In genomic region chrX:108235990-108236389, GRCh38 we compare ENCODE assay signal across 29 cellular contexts.
"Had no signal": no experiment of that assay in that cellular context is flagged by ENCODE, and none has a peak within 500 bp of the region (broad histone marks: within the 10 kb centered on the region; RNA-seq: fewer than 3 reads in every experiment).

No MANE protein-coding gene starts in this region.

- H3K4me3 ChIP-seq: adrenal gland, breast epithelium, cardiac muscle cell, coronary artery, dorsolateral prefrontal cortex had no signal

- H3K9me3 ChIP-seq: adrenal gland, breast epithelium had no signal

- ATAC-seq: activated CD4-positive, alpha-beta T cell treated with anti-CD3 and anti-CD28 coated beads for 36 hours; activated naive CD8-positive, alpha-beta T cell treated with anti-CD3 and anti-CD28 coated beads, Interleukin-2, amount 50 U/mL, for 24 hours; activated T-helper 17 cell treated with anti-CD3 and anti-CD28 coated beads, Interleukin-2, amount 50 U/mL, for 72 hours; esophagus mucosa; T-helper 17 cell had no signal

- H3K27ac ChIP-seq: adrenal gland, breast epithelium, cardiac muscle cell, coronary artery, dorsolateral prefrontal cortex had no signal

- H3K4me1 ChIP-seq: adrenal gland, breast epithelium had no signal

- H3K27me3 ChIP-seq: cardiac muscle cell had no signal

- DNase-seq: activated CD4-positive, alpha-beta memory T cell treated with anti-CD3 and anti-CD28 coated beads, Interleukin-2, amount 10 ng/mL, durations not matched to agents 7 days and 5 days; activated CD4-positive, alpha-beta T cell treated with anti-CD3 and anti-CD28 coated beads for 36 hours; activated CD4-positive, alpha-beta T cell treated with anti-CD3 and anti-CD28 coated beads, Interleukin-2, amount 10 ng/mL, durations not matched to agents 24 days and 14 days; activated CD4-positive, alpha-beta T cell treated with anti-CD3 and anti-CD28 coated beads, Interleukin-2, amount 50 U/mL, for 4 hours; activated CD4-positive, CD25-positive, alpha-beta regulatory T cell; activated CD4-positive, CD25-positive, alpha-beta regulatory T cell treated with anti-CD3 and anti-CD28 coated beads, Interleukin-2, amount 50 U/mL, for 72 hours; activated CD8-positive, alpha-beta memory T cell treated with anti-CD3 and anti-CD28 coated beads, Interleukin-2, amount 50 U/mL, for 48 hours; activated effector memory CD4-positive, alpha-beta T cell treated with Interleukin-2 at 50 U/mL for 16 hours; activated naive CD4-positive, alpha-beta T cell treated with anti-CD3 and anti-CD28 coated beads for 36 hours; activated naive CD8-positive, alpha-beta T cell treated with anti-CD3 and anti-CD28 coated beads for 36 hours; activated naive CD8-positive, alpha-beta T cell treated with anti-CD3 and anti-CD28 coated beads, Interleukin-2, amount 50 U/mL, for 24 hours; activated T-cell treated with anti-CD3 and anti-CD28 coated beads for 4 hours; activated T-cell treated with anti-CD3 and anti-CD28 coated beads, Interleukin-2, amount 50 U/mL, for 24 hours; adrenal gland; amygdala; aorta; dorsolateral prefrontal cortex; effector memory CD4-positive, alpha-beta T cell; endodermal cell; foreskin fibroblast; head of caudate nucleus; T-helper 1 cell; T-helper 17 cell; T1000 had no signal

- H3K36me3 ChIP-seq: adrenal gland, breast epithelium, cardiac muscle cell had no signal
